Comparison of ENCODE assay signal across 14 cellular contexts in the genomic region with DNA sequence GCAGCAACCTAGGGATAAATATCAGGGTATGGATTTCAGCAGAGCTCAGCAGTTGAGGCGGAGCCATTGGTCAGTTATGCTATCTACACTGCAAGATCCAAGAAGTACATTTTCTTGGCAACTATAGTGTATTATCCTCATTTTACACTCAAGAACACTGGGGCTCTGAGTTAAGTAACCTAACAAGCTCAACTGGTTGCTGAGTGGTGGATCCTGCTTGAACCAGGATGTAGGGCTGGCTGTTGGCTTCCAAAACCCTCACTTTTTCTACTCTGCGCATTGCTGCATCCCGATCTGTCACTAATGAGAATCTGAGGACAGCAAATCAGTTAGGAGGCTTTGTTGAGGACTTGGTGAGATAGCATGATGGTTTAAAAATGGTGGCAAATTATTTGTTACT. TPM values are rescaled to one million over a fixed set of nuclear protein-coding genes. Genes with fewer than 3 reads are reported as not detected.
DNase-seq lines count a peak whose midpoint lies in the region; ATAC-seq and TF ChIP-seq lines count a peak whose summit lies in the region.
"Had no signal": no experiment of that assay in that cellular context is flagged by ENCODE, and none has a peak within 500 bp of the region (broad histone marks: within the 10 kb centered on the region; RNA-seq: fewer than 3 reads in every experiment).

No MANE protein-coding gene starts in this region.

- POLR2A ChIA-PET in Caco-2 (lab: Charles Lee): interaction anchor here (0.7 to 1.2 kb wide), 3 partner anchors 21 to 162 kb away, joined by 3 to 6 read pairs (median 4); no protein-coding TSS in a partner anchor
- POLR2A ChIA-PET in activated CD4-positive, alpha-beta memory T cell treated with anti-CD3 and anti-CD28 coated beads, Interleukin-2, amount 10 ng/mL, durations not matched to agents 7 days and 5 days (lab: Charles Lee): interaction anchor here (1.0 to 2.4 kb wide), 2 partner anchors 36 to 91 kb away, joined by 3 to 5 read pairs; a partner anchor contains a TSS

- peaks cover 19% of the 10 kb centered on the region for H4K20me1 ChIP-seq in smooth muscle cell (ENCODE audit: low read depth)

- intact Hi-C loops in Caco-2 (cut with micrococcal nuclease; ENCODE audit: unreplicated experiment): loop anchor here (10.0 kb wide), 1 partner anchor 90 kb away; a partner anchor contains a TSS

- no peak overlapping the region for H3K9ac ChIP-seq in smooth muscle cell (ENCODE audit: low read depth)

- no TSS peak for BruUV-seq in Caco-2 (replicated peaks; lab: Mats Ljungman, UMichigan)

- CTCF ChIA-PET in Caco-2 (lab: Charles Lee): interaction anchor here (1.4 kb wide), 1 partner anchor 36 kb away, joined by 3 read pairs; no protein-coding TSS in a partner anchor
- CTCF ChIA-PET in activated CD4-positive, alpha-beta memory T cell treated with anti-CD3 and anti-CD28 coated beads, Interleukin-2, amount 10 ng/mL, durations not matched to agents 7 days and 5 days (lab: Charles Lee): interaction anchor here (0.6 to 1.6 kb wide), 2 partner anchors 35 to 830 kb away, joined by 3 to 7 read pairs; no protein-coding TSS in a partner anchor

- H3K9me3 ChIP-seq in Caco-2: no peaks in the 10 kb centered on the region
- H3K9me3 ChIP-seq in T-helper 17 cell (ENCODE audit: control insufficient read depth, low read length, poor library complexity, severe bottlenecking): no peaks in the 10 kb centered on the region
- no peaks in the 10 kb centered on the region for H3K9me3 ChIP-seq in smooth muscle cell (replicated peaks; ENCODE audit: low read depth)
- H3K9me3 ChIP-seq: BE2C had no signal

- H3K4me3 ChIP-seq in Caco-2 (ENCODE audit: low read depth, low read length) (no peak overlapping the region), smooth muscle cell (no peak overlapping the region)
- H3K4me3 ChIP-seq: lung had no signal

- H2AFZ ChIP-seq in smooth muscle cell (ENCODE audit: low read depth): no peak overlapping the region

- DNase-seq in Caco-2: no peak
- DNase-seq in T-helper 17 cell: no peak
- DNase-seq in immature natural killer cell: no peak
- no peak for DNase-seq in smooth muscle cell (lab: John Stamatoyannopoulos, UW; ENCODE audit: unreplicated experiment)
- no peak for DNase-seq in retina
- no peak for DNase-seq in activated CD4-positive, alpha-beta memory T cell treated with anti-CD3 and anti-CD28 coated beads, Interleukin-2, amount 10 ng/mL, durations not matched to agents 7 days and 5 days
- DNase-seq in SIG-M5 (lab: John Stamatoyannopoulos, UW): no peak
- DNase-seq: activated CD4-positive, alpha-beta memory T cell treated with anti-CD3 and anti-CD28 coated beads for 36 hours; activated effector memory CD4-positive, alpha-beta T cell treated with anti-CD3 and anti-CD28 coated beads, Interleukin-2, amount 50 U/mL, for 16 hours; BE2C; central memory CD4-positive, alpha-beta T cell had no signal

- H3K4me2 ChIP-seq in smooth muscle cell: peak overlapping the region; percentile 88

- H3K4me1 ChIP-seq in Caco-2: peaks cover 57% of the 10 kb centered on the region
- peaks cover 34% of the 10 kb centered on the region for H3K4me1 ChIP-seq in smooth muscle cell (ENCODE audit: low read depth)

- ATAC-seq in T-helper 17 cell: no peak
- no peak for ATAC-seq in GM18858 (IDR thresholded peaks at IDR 0.05; ENCODE audit: unreplicated experiment)

- H3K36me3 ChIP-seq in Caco-2 (ENCODE audit: control insufficient read depth, insufficient read depth, low read length): no peaks in the 10 kb centered on the region
- no peaks in the 10 kb centered on the region for H3K36me3 ChIP-seq in smooth muscle cell (ENCODE audit: low read depth)
- H3K36me3 ChIP-seq: BE2C had no signal

- H3K27me3 ChIP-seq in Caco-2 (replicated peaks; ENCODE audit: control insufficient read depth, insufficient read depth, low read length): no peaks in the 10 kb centered on the region
- H3K27me3 ChIP-seq in smooth muscle cell (ENCODE audit: low read depth): no peaks in the 10 kb centered on the region
- H3K27me3 ChIP-seq: BE2C had no signal

- H3K27me3 Mint-ChIP-seq in Caco-2 (ENCODE audit: insufficient read depth, unreplicated experiment): no peaks in the 10 kb centered on the region
- no peaks in the 10 kb centered on the region for H3K27me3 Mint-ChIP-seq in T-helper 17 cell
- H3K27me3 Mint-ChIP-seq in immature natural killer cell (ENCODE audit: low read depth in 3 of 3): peaks cover 7 to 19% (median 13%) of the 10 kb centered on the region in 3 donors
- no peaks in the 10 kb centered on the region for H3K27me3 Mint-ChIP-seq in activated CD4-positive, alpha-beta memory T cell treated with anti-CD3 and anti-CD28 coated beads, Interleukin-2, amount 10 ng/mL, durations not matched to agents 7 days and 5 days
- H3K27me3 Mint-ChIP-seq: activated CD4-positive, alpha-beta memory T cell treated with anti-CD3 and anti-CD28 coated beads for 36 hours had no signal

- no peak for TF ChIP-seq CTCF in Caco-2 (IDR thresholded peaks at IDR 0.05; ENCODE audit: insufficient read depth in 1 of 2, low read depth in 1 of 2, low read length in 1 of 2, severe bottlenecking in 1 of 2, unreplicated experiment in 1 of 2)
- TF ChIP-seq CTCF in smooth muscle cell (IDR thresholded peaks at IDR 0.05; ENCODE audit: borderline replicate concordance, insufficient read depth, poor library complexity, severe bottlenecking): no peak

- H3K36me3 Mint-ChIP-seq in Caco-2 (ENCODE audit: insufficient read depth, unreplicated experiment) (peaks cover 11% of the 10 kb centered on the region), T-helper 17 cell (ENCODE audit: low read depth) (no peaks in the 10 kb centered on the region), immature natural killer cell (no peaks in the 10 kb centered on the region)
- H3K36me3 Mint-ChIP-seq in activated CD4-positive, alpha-beta memory T cell treated with anti-CD3 and anti-CD28 coated beads, Interleukin-2, amount 10 ng/mL, durations not matched to agents 7 days and 5 days (ENCODE audit: low read depth): no peaks in the 10 kb centered on the region
- H3K36me3 Mint-ChIP-seq: activated CD4-positive, alpha-beta memory T cell treated with anti-CD3 and anti-CD28 coated beads for 36 hours had no signal

- H3K4me1 Mint-ChIP-seq in Caco-2 (ENCODE audit: low read depth, unreplicated experiment): peaks cover 63% of the 10 kb centered on the region
- peaks cover 34% of the 10 kb centered on the region for H3K4me1 Mint-ChIP-seq in T-helper 17 cell
- H3K4me1 Mint-ChIP-seq in immature natural killer cell: peaks cover 31 to 38% of the 10 kb centered on the region in 2 donors
- H3K4me1 Mint-ChIP-seq in activated CD4-positive, alpha-beta memory T cell treated with anti-CD3 and anti-CD28 coated beads, Interleukin-2, amount 10 ng/mL, durations not matched to agents 7 days and 5 days: peaks cover 36% of the 10 kb centered on the region

- H3K9me3 Mint-ChIP-seq in Caco-2 (ENCODE audit: unreplicated experiment) (no peaks in the 10 kb centered on the region), immature natural killer cell (no peaks in the 10 kb centered on the region)
- no peaks in the 10 kb centered on the region for H3K9me3 Mint-ChIP-seq in activated CD4-positive, alpha-beta memory T cell treated with anti-CD3 and anti-CD28 coated beads, Interleukin-2, amount 10 ng/mL, durations not matched to agents 7 days and 5 days
- H3K9me3 Mint-ChIP-seq: activated CD4-positive, alpha-beta memory T cell treated with anti-CD3 and anti-CD28 coated beads for 36 hours had no signal

- H3K4me3 Mint-ChIP-seq in Caco-2 (ENCODE audit: unreplicated experiment): peak overlapping the region; percentile 84
- peak overlapping the region; percentile 94 for H3K4me3 Mint-ChIP-seq in T-helper 17 cell
- peak overlapping the region in 4 of 5 donors; percentile 38 to 91 (median 90) for H3K4me3 Mint-ChIP-seq in immature natural killer cell
- no peak overlapping the region for H3K4me3 Mint-ChIP-seq in activated CD4-positive, alpha-beta memory T cell treated with anti-CD3 and anti-CD28 coated beads, Interleukin-2, amount 10 ng/mL, durations not matched to agents 7 days and 5 days

- no peak overlapping the region for H3K27ac ChIP-seq in smooth muscle cell (ENCODE audit: low read depth)

- peaks cover 6% of the 10 kb centered on the region for H3F3A ChIP-seq in smooth muscle cell (ENCODE audit: low read depth)

- 92% methylated on average over 3 of the region's 3 CpGs for WGBS in smooth muscle cell (ENCODE audit: low lambda C conversion rate)

- H3K27ac Mint-ChIP-seq in Caco-2 (ENCODE audit: unreplicated experiment): peak overlapping the region; percentile 83
- H3K27ac Mint-ChIP-seq in T-helper 17 cell: peak overlapping the region; percentile 93
- peak overlapping the region in 3 of 6 donors; percentile 7 to 56 (median 41) for H3K27ac Mint-ChIP-seq in immature natural killer cell
- no peak overlapping the region for H3K27ac Mint-ChIP-seq in activated CD4-positive, alpha-beta memory T cell treated with anti-CD3 and anti-CD28 coated beads, Interleukin-2, amount 10 ng/mL, durations not matched to agents 7 days and 5 days
- H3K27ac Mint-ChIP-seq: activated CD4-positive, alpha-beta memory T cell treated with anti-CD3 and anti-CD28 coated beads for 36 hours had no signal

- peaks cover 44% of the 10 kb centered on the region for H3K79me2 ChIP-seq in smooth muscle cell (ENCODE audit: low read depth)

RNA-seq across cellular contexts. Expression of a gene that starts 1.5 kb away (rescaled TPM):
- total RNA-seq in Caco-2 (2022) (148 and 150 TPM in 2 replicates), T-helper 17 cell (10 to 100 TPM; 27.5 to 28.6 TPM), smooth muscle cell (266 and 270 TPM in 2 replicates)
- polyA plus RNA-seq in immature natural killer cell (10 to 100 TPM in 2 of 3 donors, 1 to 10 TPM in 1; 8.8 to 17.1 (median 16.4) TPM), smooth muscle cell (160 and 162 TPM in 2 replicates)
- 10 to 100 TPM; 22.3 to 23.2 TPM for total RNA-seq in activated CD4-positive, alpha-beta memory T cell treated with anti-CD3 and anti-CD28 coated beads, Interleukin-2, amount 10 ng/mL, durations not matched to agents 7 days and 5 days

RNA-seq across cellular contexts. Expression of a gene that starts 36.4 kb away (rescaled TPM):
- 6.3 and 6.6 TPM in 2 replicates for total RNA-seq in Caco-2 (2022)
- under 1 TPM in 1 of 2 donors, not detected in 1; 0.72 TPM for total RNA-seq in T-helper 17 cell
- not detected for polyA plus RNA-seq in immature natural killer cell
- total RNA-seq in smooth muscle cell: 0.63 and 1.8 TPM in 2 replicates
- 0.73 and 3.5 TPM in 2 replicates for polyA plus RNA-seq in smooth muscle cell
- total RNA-seq in activated CD4-positive, alpha-beta memory T cell treated with anti-CD3 and anti-CD28 coated beads, Interleukin-2, amount 10 ng/mL, durations not matched to agents 7 days and 5 days: not detected
- total RNA-seq: activated CD4-positive, alpha-beta memory T cell treated with anti-CD3 and anti-CD28 coated beads for 36 hours; T-helper 1 cell treated with Interleukin-12 subunit alpha and Interleukin-12 subunit beta and Interleukin-4 antibody, amounts not matched to agents 30 ng/mL and 1 ng/mL, for 36 hours had no signal
